9 cellular contexts compared by ENCODE assay signal in the genomic region with DNA sequence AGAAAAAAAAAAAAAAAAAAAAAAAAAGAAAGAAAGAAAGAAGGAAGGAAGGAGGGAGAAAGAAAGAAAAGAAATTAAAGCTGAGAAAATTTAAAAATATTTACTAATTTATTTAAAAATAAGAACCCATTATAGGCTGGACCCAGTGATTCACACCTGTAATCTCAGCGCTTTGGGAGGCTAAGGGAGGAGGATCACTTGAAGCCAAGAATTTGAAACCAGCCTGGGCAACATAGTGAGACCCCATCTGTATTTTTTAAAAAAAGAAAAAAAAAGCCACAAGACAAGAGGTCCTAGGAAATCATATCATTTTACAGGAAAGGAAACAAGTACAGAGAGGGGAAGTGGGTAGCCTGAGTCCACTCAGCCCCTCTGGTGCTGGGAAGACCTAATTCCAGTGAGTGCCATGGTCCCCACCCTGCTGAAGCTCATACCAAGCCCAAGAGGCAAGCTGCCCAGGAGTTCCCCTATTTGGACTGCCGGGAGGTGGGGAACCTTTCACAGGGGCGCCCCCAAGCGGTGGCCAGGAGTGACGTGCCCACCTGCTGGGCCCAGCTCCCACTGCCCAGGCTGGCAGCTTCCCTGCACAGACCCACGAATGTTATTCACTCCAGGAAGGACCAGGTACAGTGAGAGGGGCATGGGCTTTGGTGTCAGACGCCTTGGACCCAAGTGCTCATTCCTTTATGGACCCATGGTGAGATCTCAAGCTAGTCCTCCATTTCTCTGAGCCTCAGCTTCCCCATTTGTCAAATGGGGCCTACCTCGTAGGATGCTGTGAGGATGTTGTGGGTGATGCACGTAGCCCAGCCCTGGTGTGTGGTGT.
DNase-seq lines count a peak whose midpoint lies in the region; ATAC-seq and TF ChIP-seq lines count a peak whose summit lies in the region.
"Had no signal": no experiment of that assay in that cellular context is flagged by ENCODE, and none has a peak within 500 bp of the region (broad histone marks: within the 10 kb centered on the region; RNA-seq: fewer than 3 reads in every experiment).

No MANE protein-coding gene starts in this region.

- no peaks in the 10 kb centered on the region for H3K36me3 Mint-ChIP-seq in activated B cell treated with CpG ODN at 0.5 μM for 24 hours (ENCODE audit: low read depth)

- H3K4me3 ChIP-seq in Jurkat, Clone E6-1 (ENCODE audit: low read length): no peak overlapping the region
- H3K4me3 ChIP-seq in fibroblast of villous mesenchyme (ENCODE audit: low read depth, low read length) (no peak overlapping the region), sigmoid colon (no peak overlapping the region)
- H3K4me3 ChIP-seq: SK-N-MC had no signal

- ATAC-seq in activated B cell treated with CpG ODN at 0.5 μM for 24 hours (ENCODE audit: low read depth) (peak; percentile 76), GM21723 (IDR thresholded peaks at IDR 0.05; ENCODE audit: unreplicated experiment) (no peak)

- CTCF ChIA-PET in activated B cell treated with CpG ODN at 0.5 μM for 24 hours (lab: Charles Lee): interaction anchor here (1.0 to 1.4 kb wide), 6 partner anchors 48 to 1156 kb away, joined by 3 to 5 read pairs (median 3); no protein-coding TSS in a partner anchor

- H3K9me3 Mint-ChIP-seq in activated B cell treated with CpG ODN at 0.5 μM for 24 hours: no peaks in the 10 kb centered on the region

- peak; percentile 58 for DNase-seq in GM03348 (ENCODE audit: low spot score)
- DNase-seq in Jurkat, Clone E6-1 (ENCODE audit: low read depth, low spot score): peak; percentile 28
- peak; percentile 39 for DNase-seq in activated B cell treated with CpG ODN at 0.5 μM for 24 hours
- peak; percentile 45 for DNase-seq in fibroblast of villous mesenchyme (ENCODE audit: low read depth)
- DNase-seq in sigmoid colon: peak; percentile 83
- no peak for DNase-seq in activated gamma-delta T cell (lab: John Stamatoyannopoulos, UW)
- no peak for DNase-seq in kidney glomerular epithelial cell (lab: John Stamatoyannopoulos, UW)

- TF ChIP-seq EP300 in sigmoid colon (IDR thresholded peaks at IDR 0.05): no peak

- TF ChIP-seq POLR2A in sigmoid colon (IDR thresholded peaks at IDR 0.05): no peak

- H3K27me3 Mint-ChIP-seq in activated B cell treated with CpG ODN at 0.5 μM for 24 hours: no peaks in the 10 kb centered on the region

- POLR2A ChIA-PET in activated B cell treated with CpG ODN at 0.5 μM for 24 hours (lab: Charles Lee): interaction anchor here (0.6 to 1.3 kb wide), 5 partner anchors 42 to 150 kb away, joined by 3 to 10 read pairs (median 6); no protein-coding TSS in a partner anchor

- peaks cover 6 to 52% (median 18%) of the 10 kb centered on the region in 4 donors for H3K36me3 ChIP-seq in sigmoid colon

- no peaks in the 10 kb centered on the region for H3K9me3 ChIP-seq in sigmoid colon

- no peaks in the 10 kb centered on the region for H3K27me3 ChIP-seq in sigmoid colon

- intact Hi-C loops in activated B cell treated with CpG ODN at 0.5 μM for 24 hours (cut with micrococcal nuclease): no loop called here
- intact Hi-C loops in sigmoid colon (cut with DNase I): no loop called here

- no peak overlapping the region for H3K4me3 Mint-ChIP-seq in activated B cell treated with CpG ODN at 0.5 μM for 24 hours

- peak overlapping the region in 3 of 4 donors; percentile 57 to 67 (median 64) for H3K27ac ChIP-seq in sigmoid colon
- H3K27ac ChIP-seq: SK-N-MC had no signal

- H3K4me1 Mint-ChIP-seq in activated B cell treated with CpG ODN at 0.5 μM for 24 hours: no peaks in the 10 kb centered on the region

- H3K4me1 ChIP-seq in sigmoid colon: peaks cover 0 to 37% (median 26%) of the 10 kb centered on the region in 4 donors

- TF ChIP-seq CTCF in activated B cell treated with CpG ODN at 0.5 μM for 24 hours (IDR thresholded peaks at IDR 0.05) (no peak), fibroblast of villous mesenchyme (IDR thresholded peaks at IDR 0.05; ENCODE audit: insufficient read depth, low read depth, low read length) (peak; percentile 66), sigmoid colon (IDR thresholded peaks at IDR 0.05) (peak in 2 of 4 experiments; percentile 39 to 40)

- WGBS in sigmoid colon, 2 donors: 66% methylated on average over 9 of the region's 9 CpGs

- H3K27ac Mint-ChIP-seq in activated B cell treated with CpG ODN at 0.5 μM for 24 hours: no peak overlapping the region

Comparison
In these comparisons a context has a peak if more than half of its experiments do, and no peak if none do; other contexts are left out.
1. DNase-seq: peak in GM03348 (single experiment), Jurkat, Clone E6-1 (single experiment), activated B cell treated with CpG ODN at 0.5 μM for 24 hours (single experiment), fibroblast of villous mesenchyme (single experiment) and sigmoid colon (single experiment); none in activated gamma-delta T cell (single experiment) and kidney glomerular epithelial cell (single experiment).